Comparison of ENCODE assay signal across 35 cellular contexts in the genomic region with DNA sequence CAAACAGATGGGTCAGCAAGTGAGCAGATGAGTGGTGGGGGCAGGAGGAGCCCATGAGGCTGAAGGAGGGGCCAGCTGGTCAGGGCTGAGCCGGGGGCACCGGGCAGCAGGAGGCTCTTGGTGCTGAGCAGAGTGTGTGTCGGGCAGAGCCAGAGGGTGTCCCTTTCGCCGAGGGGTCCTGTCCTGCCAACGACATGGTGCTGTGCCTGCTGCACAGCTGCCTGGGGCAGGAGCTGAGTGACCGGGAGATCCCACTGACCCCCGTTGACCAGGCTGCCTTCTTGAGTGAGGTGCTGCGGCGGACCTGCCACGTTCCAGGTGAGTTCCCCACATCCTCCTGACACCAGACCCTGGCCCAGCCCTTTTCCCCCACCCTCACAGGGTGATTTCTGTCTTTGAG.
"Had no signal": no experiment of that assay in that cellular context is flagged by ENCODE, and none has a peak within 500 bp of the region (broad histone marks: within the 10 kb centered on the region; RNA-seq: fewer than 3 reads in every experiment).

No MANE protein-coding gene starts in this region.

- H3K4me3 ChIP-seq: Peyer's patch had no signal

- H3K27me3 ChIP-seq: brain microvascular endothelial cell, Peyer's patch had no signal

- H3K4me1 Mint-ChIP-seq: activated CD4-positive, alpha-beta T cell treated with anti-CD3 and anti-CD28 coated beads for 36 hours; activated naive CD4-positive, alpha-beta T cell treated with anti-CD3 and anti-CD28 coated beads, Interleukin-2, amount 10 ng/mL, durations not matched to agents 7 days and 5 days; activated naive CD8-positive, alpha-beta T cell treated with anti-CD3 and anti-CD28 coated beads for 36 hours; T-cell had no signal

- H3K9me3 ChIP-seq: Peyer's patch had no signal

- ATAC-seq: activated CD4-positive, alpha-beta T cell treated with anti-CD3 and anti-CD28 coated beads for 36 hours; activated CD4-positive, CD25-positive, alpha-beta regulatory T cell treated with anti-CD3 and anti-CD28 coated beads, Interleukin-2, amount 50 U/mL, for 24 hours; activated CD8-positive, alpha-beta T cell treated with anti-CD3 and anti-CD28 coated beads, Interleukin-2, amount 10 ng/mL, durations not matched to agents 7 days and 5 days; PC-3; Right ventricle myocardium inferior; SK-N-SH treated with all-trans-retinoic acid at 6 μM for 48 hours; T-cell; WTC11 had no signal

- H3K27me3 Mint-ChIP-seq: activated CD4-positive, alpha-beta T cell treated with anti-CD3 and anti-CD28 coated beads for 36 hours; activated CD4-positive, alpha-beta T cell treated with anti-CD3 and anti-CD28 coated beads, Interleukin-2, amount 10 ng/mL, durations not matched to agents 7 days and 5 days; activated naive CD4-positive, alpha-beta T cell treated with anti-CD3 and anti-CD28 coated beads, Interleukin-2, amount 10 ng/mL, durations not matched to agents 7 days and 5 days; activated naive CD8-positive, alpha-beta T cell treated with anti-CD3 and anti-CD28 coated beads for 36 hours; activated T-cell treated with anti-CD3 and anti-CD28 coated beads, Interleukin-2, amount 50 U/mL, for 24 hours; T-cell had no signal

- H3K9me3 Mint-ChIP-seq: activated CD4-positive, alpha-beta T cell treated with anti-CD3 and anti-CD28 coated beads, Interleukin-2, amount 10 ng/mL, durations not matched to agents 7 days and 5 days; activated naive CD4-positive, alpha-beta T cell treated with anti-CD3 and anti-CD28 coated beads, Interleukin-2, amount 10 ng/mL, durations not matched to agents 7 days and 5 days; activated naive CD8-positive, alpha-beta T cell treated with anti-CD3 and anti-CD28 coated beads for 36 hours; activated T-cell treated with anti-CD3 and anti-CD28 coated beads, Interleukin-2, amount 50 U/mL, for 24 hours; activated T-helper 1 cell treated with anti-CD3 and anti-CD28 coated beads, Interleukin-12 subunit alpha, Interleukin-12 subunit beta, Interleukin-2, Interleukin-4 antibody, amounts not matched to agents 30 ng/mL and 10 ng/mL and 1 ng/mL, durations not matched to agents 14 hours and 24 hours and 36 hours; T-cell; T-helper 2 cell treated with Interferon-gamma antibody and Interleukin-4, amounts not matched to agents 5 μg/mL and 100 μg/mL, for 36 hours; WTC11 had no signal

- H3K4me3 Mint-ChIP-seq: activated CD4-positive, alpha-beta T cell treated with anti-CD3 and anti-CD28 coated beads for 36 hours; activated CD4-positive, alpha-beta T cell treated with anti-CD3 and anti-CD28 coated beads, Interleukin-2, amount 10 ng/mL, durations not matched to agents 7 days and 5 days; activated CD8-positive, alpha-beta T cell treated with anti-CD3 and anti-CD28 coated beads, Interleukin-2, amount 10 ng/mL, durations not matched to agents 7 days and 5 days; activated naive CD4-positive, alpha-beta T cell treated with anti-CD3 and anti-CD28 coated beads, Interleukin-2, amount 10 ng/mL, durations not matched to agents 7 days and 5 days; activated naive CD8-positive, alpha-beta T cell treated with anti-CD3 and anti-CD28 coated beads for 36 hours; activated T-cell treated with anti-CD3 and anti-CD28 coated beads, Interleukin-2, amount 50 U/mL, for 24 hours; activated T-helper 1 cell treated with anti-CD3 and anti-CD28 coated beads, Interleukin-12 subunit alpha, Interleukin-12 subunit beta, Interleukin-2, Interleukin-4 antibody, amounts not matched to agents 30 ng/mL and 10 ng/mL and 1 ng/mL, durations not matched to agents 14 hours and 24 hours and 36 hours; T-cell; T-helper 2 cell treated with Interferon-gamma antibody and Interleukin-4, amounts not matched to agents 5 μg/mL and 100 μg/mL, for 36 hours; WTC11 had no signal

- H3K27ac Mint-ChIP-seq: activated CD4-positive, alpha-beta T cell treated with anti-CD3 and anti-CD28 coated beads for 36 hours; activated CD4-positive, alpha-beta T cell treated with anti-CD3 and anti-CD28 coated beads, Interleukin-2, amount 10 ng/mL, durations not matched to agents 7 days and 5 days; activated CD8-positive, alpha-beta T cell treated with anti-CD3 and anti-CD28 coated beads, Interleukin-2, amount 10 ng/mL, durations not matched to agents 7 days and 5 days; activated naive CD4-positive, alpha-beta T cell treated with anti-CD3 and anti-CD28 coated beads, Interleukin-2, amount 10 ng/mL, durations not matched to agents 7 days and 5 days; activated naive CD8-positive, alpha-beta T cell treated with anti-CD3 and anti-CD28 coated beads for 36 hours; activated T-helper 1 cell treated with anti-CD3 and anti-CD28 coated beads, Interleukin-12 subunit alpha, Interleukin-12 subunit beta, Interleukin-2, Interleukin-4 antibody, amounts not matched to agents 30 ng/mL and 10 ng/mL and 1 ng/mL, durations not matched to agents 14 hours and 24 hours and 36 hours; T-cell; T-helper 2 cell treated with Interferon-gamma antibody and Interleukin-4, amounts not matched to agents 5 μg/mL and 100 μg/mL, for 36 hours; WTC11 had no signal

- H3K4me1 ChIP-seq: Peyer's patch had no signal

- H3K27ac ChIP-seq: brain microvascular endothelial cell, KMS-11, Peyer's patch had no signal

- DNase-seq: activated CD4-positive, alpha-beta T cell treated with anti-CD3 and anti-CD28 coated beads for 36 hours; activated CD4-positive, alpha-beta T cell treated with anti-CD3 and anti-CD28 coated beads, Interleukin-2, amount 10 ng/mL, durations not matched to agents 7 days and 5 days; activated CD4-positive, alpha-beta T cell treated with anti-CD3 and anti-CD28 coated beads, Interleukin-2, amount 50 U/mL, for 48 hours; activated CD8-positive, alpha-beta T cell treated with anti-CD3 and anti-CD28 coated beads, Interleukin-2, amount 10 ng/mL, durations not matched to agents 7 days and 5 days; activated gamma-delta T cell treated with Interleukin-2 at 50 U/mL for 16 hours; activated naive CD4-positive, alpha-beta T cell treated with anti-CD3 and anti-CD28 coated beads, Interleukin-2, amount 10 ng/mL, durations not matched to agents 7 days and 5 days; activated naive CD8-positive, alpha-beta T cell treated with anti-CD3 and anti-CD28 coated beads for 36 hours; activated T-cell treated with anti-CD3 and anti-CD28 coated beads, Interleukin-2, amount 50 U/mL, for 24 hours; amniotic stem cell; brain microvascular endothelial cell; central memory CD4-positive, alpha-beta T cell; MM.1S; NCI-H1092 treated with DMSO at 0.1 percent for 48 hours; NCI-H1417; NCI-H146; NCI-H187; NCI-H2029 treated with DMSO at 0.1 percent for 48 hours; NCI-H2107; NCI-H2171; NCI-H510A; NCI-H526; NCI-H748 treated with DMSO at 0.1 percent for 48 hours; NK-92 treated with Interleukin-12 subunit alpha and Interleukin-12 subunit beta, amount 100 ng/mL, for 24 hours; Peyer's patch; RPMI8226; SIG-M5; T-cell had no signal
